ENCODE assay signal across 15 cellular contexts in genomic region chr21:28309596-28309995, GRCh38.
"Had no signal": no experiment of that assay in that cellular context is flagged by ENCODE, and none has a peak within 500 bp of the region (broad histone marks: within the 10 kb centered on the region; RNA-seq: fewer than 3 reads in every experiment).

No MANE protein-coding gene starts in this region.

- ATAC-seq: gastroesophageal sphincter; right cardiac atrium; stimulated activated effector memory CD8-positive, alpha-beta T cell treated with anti-CD3 and anti-CD28 coated beads, Interleukin-12 subunit alpha, Interleukin-12 subunit beta, amount 100 ng/mL, for 72 hours; stimulated activated naive CD8-positive, alpha-beta T cell treated with anti-CD3 and anti-CD28 coated beads, Interleukin-15, Interleukin-2, amounts not matched to agents 100 U/mL and 50 U/mL, for 24 hours had no signal

- H3K36me3 ChIP-seq: esophagus muscularis mucosa, gastroesophageal sphincter, left ventricle myocardium inferior, suprapubic skin, thyroid gland had no signal

- H3K4me1 ChIP-seq: gastroesophageal sphincter, left ventricle myocardium inferior, thyroid gland had no signal

- DNase-seq: effector memory CD4-positive, alpha-beta T cell; left ventricle myocardium inferior; mesendoderm; naive B cell; right cardiac atrium; stimulated activated CD4-positive, alpha-beta T cell treated with anti-CD3 and anti-CD28 coated beads, Interleukin-4, amount 100 ng/mL, for 1 hour; stimulated activated CD8-positive, alpha-beta memory T cell treated with anti-CD3 and anti-CD28 coated beads, Interleukin-4, amount 100 ng/mL, for 48 hours; stimulated activated naive CD8-positive, alpha-beta T cell treated with anti-CD3 and anti-CD28 coated beads, Interleukin-15, Interleukin-2, amounts not matched to agents 100 U/mL and 50 U/mL, for 24 hours; thyroid gland had no signal

- H3K27ac ChIP-seq: esophagus muscularis mucosa, gastroesophageal sphincter, left ventricle myocardium inferior, suprapubic skin, thyroid gland had no signal

- H3K9me3 ChIP-seq: suprapubic skin, thyroid gland had no signal

- FAIRE-seq: urothelium cell line had no signal

- H3K27me3 ChIP-seq: esophagus muscularis mucosa, gastroesophageal sphincter, suprapubic skin, thyroid gland had no signal

- H3K4me3 ChIP-seq: esophagus muscularis mucosa, gastroesophageal sphincter, left ventricle myocardium inferior, lung, suprapubic skin, thyroid gland had no signal
